Comparison of ENCODE assay signal across 14 cellular contexts in genomic region chr3:51683566-51683965, GRCh38. TPM values are rescaled to one million over a fixed set of nuclear protein-coding genes. Genes with fewer than 3 reads are reported as not detected.
"Had no signal": no experiment of that assay in that cellular context is flagged by ENCODE, and none has a peak within 500 bp of the region (broad histone marks: within the 10 kb centered on the region; RNA-seq: fewer than 3 reads in every experiment).

No MANE protein-coding gene starts in this region.

- FAIRE-seq: colon, keratinocyte had no signal

- H3K9me3 Mint-ChIP-seq: activated naive CD8-positive, alpha-beta T cell treated with anti-CD3 and anti-CD28 coated beads, Interleukin-2, amount 50 U/mL, for 24 hours; activated T-cell treated with anti-CD3 and anti-CD28 coated beads, Interleukin-2, amount 50 U/mL, for 72 hours had no signal

- H3K4me3 ChIP-seq: ascending aorta, gastrocnemius medialis, upper lobe of left lung had no signal

- H3K4me3 Mint-ChIP-seq: activated naive CD8-positive, alpha-beta T cell treated with anti-CD3 and anti-CD28 coated beads, Interleukin-2, amount 50 U/mL, for 24 hours; activated T-cell treated with anti-CD3 and anti-CD28 coated beads, Interleukin-2, amount 50 U/mL, for 72 hours had no signal

- H3K27ac ChIP-seq: epithelial cell of prostate, upper lobe of left lung had no signal

- H3K27ac Mint-ChIP-seq: activated naive CD8-positive, alpha-beta T cell treated with anti-CD3 and anti-CD28 coated beads, Interleukin-2, amount 50 U/mL, for 24 hours had no signal

- DNase-seq: activated CD4-positive, alpha-beta T cell treated with anti-CD3 and anti-CD28 coated beads for 48 hours; activated naive CD8-positive, alpha-beta T cell treated with anti-CD3 and anti-CD28 coated beads, Interleukin-2, amount 50 U/mL, for 24 hours; activated T-cell treated with anti-CD3 and anti-CD28 coated beads, Interleukin-2, amount 50 U/mL, for 72 hours; effector CD8-positive, alpha-beta T cell; gastrocnemius medialis; SIG-M5; stimulated activated CD4-positive, alpha-beta T cell treated with anti-CD3 and anti-CD28 coated beads, Interleukin-2, amount 100 ng/mL, for 48 hours; stimulated activated naive CD8-positive, alpha-beta T cell treated with anti-CD3 and anti-CD28 coated beads, Interleukin-15, Interleukin-2, amounts not matched to agents 100 U/mL and 50 U/mL, for 24 hours; upper lobe of left lung had no signal

- ATAC-seq: activated naive CD8-positive, alpha-beta T cell treated with anti-CD3 and anti-CD28 coated beads, Interleukin-2, amount 50 U/mL, for 24 hours; activated T-cell treated with anti-CD3 and anti-CD28 coated beads, Interleukin-2, amount 50 U/mL, for 72 hours; gastrocnemius medialis; sciatic nerve; stimulated activated naive CD8-positive, alpha-beta T cell treated with anti-CD3 and anti-CD28 coated beads, Interleukin-15, Interleukin-2, amounts not matched to agents 100 U/mL and 50 U/mL, for 24 hours had no signal

- H3K27me3 Mint-ChIP-seq: activated naive CD8-positive, alpha-beta T cell treated with anti-CD3 and anti-CD28 coated beads, Interleukin-2, amount 50 U/mL, for 24 hours had no signal

- H3K27me3 ChIP-seq: ascending aorta, gastrocnemius medialis, upper lobe of left lung had no signal

- H3K9me3 ChIP-seq: ascending aorta, gastrocnemius medialis, upper lobe of left lung had no signal

RNA-seq across cellular contexts. Expression of gene GRM2, which starts 23.3 kb away (rescaled TPM):
- total RNA-seq: ascending aorta had no signal
